Comparison of ENCODE assay signal across 14 cellular contexts in the genomic region with DNA sequence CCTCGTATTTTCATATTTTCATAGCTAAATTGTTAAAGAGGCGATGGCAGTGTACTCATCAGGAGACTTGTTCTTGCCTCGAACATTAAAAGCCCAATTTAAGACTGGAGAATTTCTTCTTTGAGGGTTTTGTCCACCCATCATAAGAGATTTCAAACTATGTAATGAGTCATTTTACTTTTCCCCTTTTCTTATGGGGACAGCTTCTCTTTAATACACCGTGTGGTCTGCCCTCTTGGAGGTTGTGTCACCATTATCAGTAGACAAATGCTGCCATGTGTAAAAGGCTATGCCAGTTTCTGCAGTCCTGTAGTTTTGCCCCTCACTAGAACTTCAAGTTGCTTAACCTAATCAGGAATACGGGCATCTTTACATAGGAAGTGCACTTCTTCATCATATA. TPM values are rescaled to one million over a fixed set of nuclear protein-coding genes. Genes with fewer than 3 reads are reported as not detected.
DNase-seq lines count a peak whose midpoint lies in the region; ATAC-seq and TF ChIP-seq lines count a peak whose summit lies in the region.
"Had no signal": no experiment of that assay in that cellular context is flagged by ENCODE, and none has a peak within 500 bp of the region (broad histone marks: within the 10 kb centered on the region; RNA-seq: fewer than 3 reads in every experiment).

No MANE protein-coding gene starts in this region.

- H3K4me2 ChIP-seq in OCI-LY7 (ENCODE audit: low read length): peak overlapping the region; percentile 60

- peaks cover 36% of the 10 kb centered on the region for H3K36me3 ChIP-seq in OCI-LY7 (ENCODE audit: insufficient read depth, low read length)

- no TSS peak for BruUV-seq in OCI-LY7 (replicated peaks; lab: Mats Ljungman, UMichigan)

- peak overlapping the region; percentile 82 for H3K27ac Mint-ChIP-seq in central memory CD8-positive, alpha-beta T cell (ENCODE audit: low read depth)
- H3K27ac Mint-ChIP-seq in stimulated activated naive B cell treated with anti-CD40 and anti-IgM and Interleukin-4, amounts not matched to agents 10 μg/mL and 1 μg/mL and 100 μg/mL, for 72 hours: peak overlapping the region; percentile 97

- peak overlapping the region; percentile 56 for H3K27ac ChIP-seq in OCI-LY7 (ENCODE audit: low read depth, low read length, poor library complexity, severe bottlenecking)

- H3K36me3 Mint-ChIP-seq in activated T-cell treated with anti-CD3 and anti-CD28 coated beads, Interleukin-2, amount 50 U/mL, for 4 hours (ENCODE audit: insufficient read depth): peaks cover 59% of the 10 kb centered on the region
- H3K36me3 Mint-ChIP-seq in central memory CD8-positive, alpha-beta T cell (ENCODE audit: insufficient read depth): peaks cover 33% of the 10 kb centered on the region
- peaks cover 37 to 47% of the 10 kb centered on the region in 2 donors for H3K36me3 Mint-ChIP-seq in stimulated activated naive B cell treated with anti-CD40 and anti-IgM and Interleukin-4, amounts not matched to agents 10 μg/mL and 1 μg/mL and 100 μg/mL, for 72 hours

- TF ChIP-seq CTCF in OCI-LY7 (conservative IDR thresholded peaks at IDR 0.05; ENCODE audit: low read length): no peak

- peak overlapping the region; percentile 20 for H3K4me3 ChIP-seq in OCI-LY7 (ENCODE audit: low read depth, low read length, poor library complexity, severe bottlenecking)

- no peaks in the 10 kb centered on the region for H3K9me2 ChIP-seq in OCI-LY7 (ENCODE audit: insufficient read depth, low read length)

- H4K20me1 ChIP-seq in OCI-LY7 (ENCODE audit: insufficient read depth, low read length): 0 out of 2 replicates have a peak, but pooled peaks cover 8% of the 10 kb centered on the region

- H3K79me2 ChIP-seq in OCI-LY7 (ENCODE audit: insufficient read depth, low read depth, low read length): peaks cover 97% of the 10 kb centered on the region; the same call in 1 of the 2 replicates

- H3K4me1 Mint-ChIP-seq in activated T-cell treated with anti-CD3 and anti-CD28 coated beads, Interleukin-2, amount 50 U/mL, for 4 hours (ENCODE audit: low read depth): peaks cover 92% of the 10 kb centered on the region
- H3K4me1 Mint-ChIP-seq in central memory CD8-positive, alpha-beta T cell: peaks cover 73% of the 10 kb centered on the region
- H3K4me1 Mint-ChIP-seq in stimulated activated naive B cell treated with anti-CD40 and anti-IgM and Interleukin-4, amounts not matched to agents 10 μg/mL and 1 μg/mL and 100 μg/mL, for 72 hours: peaks cover 46 to 88% of the 10 kb centered on the region in 2 donors

- H3K4me3 Mint-ChIP-seq in activated T-cell treated with anti-CD3 and anti-CD28 coated beads, Interleukin-2, amount 50 U/mL, for 4 hours: peak overlapping the region; percentile 68
- H3K4me3 Mint-ChIP-seq in central memory CD8-positive, alpha-beta T cell: peak overlapping the region; percentile 95
- peak overlapping the region; percentile 59 to 65 for H3K4me3 Mint-ChIP-seq in stimulated activated naive B cell treated with anti-CD40 and anti-IgM and Interleukin-4, amounts not matched to agents 10 μg/mL and 1 μg/mL and 100 μg/mL, for 72 hours

- intact Hi-C loops in OCI-LY7 (cut with micrococcal nuclease; ENCODE audit: unreplicated experiment) (no loop called here), posterior cingulate gyrus (cut with DNase I) (no loop called here)

- H3K9me3 Mint-ChIP-seq in activated T-cell treated with anti-CD3 and anti-CD28 coated beads, Interleukin-2, amount 50 U/mL, for 4 hours: no peaks in the 10 kb centered on the region
- no peaks in the 10 kb centered on the region for H3K9me3 Mint-ChIP-seq in central memory CD8-positive, alpha-beta T cell
- H3K9me3 Mint-ChIP-seq in stimulated activated naive B cell treated with anti-CD40 and anti-IgM and Interleukin-4, amounts not matched to agents 10 μg/mL and 1 μg/mL and 100 μg/mL, for 72 hours: peaks cover 2 to 5% of the 10 kb centered on the region in 2 donors

- CTCF ChIA-PET in OCI-LY7 (lab: Charles Lee; ENCODE audit: unreplicated experiment): interaction anchor here (1.1 kb wide), 1 partner anchor 16 kb away, joined by 3 read pairs; no protein-coding TSS in a partner anchor

- no peak for DNase-seq in activated T-cell treated with anti-CD3 and anti-CD28 coated beads, Interleukin-2, amount 50 U/mL, for 4 hours
- DNase-seq in activated T-cell treated with anti-CD3 and anti-CD28 coated beads, Interleukin-2, amount 50 U/mL, for 1 hour: no peak
- DNase-seq in OCI-LY7 (ENCODE audit: low spot score) (no peak), posterior cingulate gyrus (no peak), epidermal melanocyte (ENCODE audit: insufficient read length, low spot score) (no peak)
- DNase-seq in central memory CD8-positive, alpha-beta T cell (ENCODE audit: low spot score in 2 of 2): no peak
- no peak for DNase-seq in stimulated activated naive B cell treated with anti-CD40 and anti-IgM and Interleukin-4, amounts not matched to agents 10 μg/mL and 1 μg/mL and 100 μg/mL, for 72 hours
- DNase-seq: activated gamma-delta T cell treated with Interleukin-2 at 50 U/mL for 16 hours, cortex of kidney, GF-D8, islet precursor cell, NCI-H345, RPMI8226 had no signal

- H3K4me1 ChIP-seq in OCI-LY7 (ENCODE audit: insufficient read depth, low read length, poor library complexity, severe bottlenecking): peaks cover 97% of the 10 kb centered on the region

- H2AFZ ChIP-seq in OCI-LY7 (ENCODE audit: low read length): no peak overlapping the region

- ATAC-seq in activated T-cell treated with anti-CD3 and anti-CD28 coated beads, Interleukin-2, amount 50 U/mL, for 4 hours: peak; percentile 15 to 18
- ATAC-seq in central memory CD8-positive, alpha-beta T cell (replicated peaks; ENCODE audit: extremely low read depth, poor library complexity, severe bottlenecking): no peak
- ATAC-seq in stimulated activated naive B cell treated with anti-CD40 and anti-IgM and Interleukin-4, amounts not matched to agents 10 μg/mL and 1 μg/mL and 100 μg/mL, for 72 hours (replicated peaks): peak; percentile 54 to 57
- ATAC-seq in GM19351 (IDR thresholded peaks at IDR 0.05; ENCODE audit: unreplicated experiment): no peak

- H3K27me3 Mint-ChIP-seq in activated T-cell treated with anti-CD3 and anti-CD28 coated beads, Interleukin-2, amount 50 U/mL, for 4 hours (ENCODE audit: low read depth): no peaks in the 10 kb centered on the region
- H3K27me3 Mint-ChIP-seq in central memory CD8-positive, alpha-beta T cell: no peaks in the 10 kb centered on the region
- no peaks in the 10 kb centered on the region for H3K27me3 Mint-ChIP-seq in stimulated activated naive B cell treated with anti-CD40 and anti-IgM and Interleukin-4, amounts not matched to agents 10 μg/mL and 1 μg/mL and 100 μg/mL, for 72 hours

- POLR2A ChIA-PET in OCI-LY7 (lab: Charles Lee): interaction anchor here (0.6 to 5.9 kb wide), 12 partner anchors 10 to 301 kb away, joined by 3 to 76 read pairs (median 7); no protein-coding TSS in a partner anchor

- no peaks in the 10 kb centered on the region for H3K9me3 ChIP-seq in OCI-LY7 (ENCODE audit: low read length)

RNA-seq across cellular contexts. Expression of a gene that starts 17.0 kb away (rescaled TPM):
- total RNA-seq in activated T-cell treated with anti-CD3 and anti-CD28 coated beads, Interleukin-2, amount 50 U/mL, for 4 hours: 100 to 1,000 TPM; 104 to 114 (median 111) TPM
- 28.1 and 29.6 TPM in 2 replicates for total RNA-seq in OCI-LY7 (2014; rRNA removed; shearing (Covaris generic))
- 25.2 and 29.5 TPM in 2 replicates for total RNA-seq in OCI-LY7 (2022)

Comparison
In these comparisons a context has a peak if more than half of its experiments do, and no peak if none do; other contexts are left out.
1. ATAC-seq: peak in activated T-cell treated with anti-CD3 and anti-CD28 coated beads, Interleukin-2, amount 50 U/mL, for 4 hours (2 of 2) and stimulated activated naive B cell treated with anti-CD40 and anti-IgM and Interleukin-4, amounts not matched to agents 10 μg/mL and 1 μg/mL and 100 μg/mL, for 72 hours (2 of 2); none in central memory CD8-positive, alpha-beta T cell (single experiment) and GM19351 (single experiment).
2. Peak in every context shown above with its lines, with median percentiles within 50 percentile points of each other: H3K4me3 Mint-ChIP-seq.